36 cellular contexts compared by ENCODE assay signal in genomic region chr19:14127176-14127575, GRCh38. TPM values are rescaled to one million over a fixed set of nuclear protein-coding genes. Genes with fewer than 3 reads are reported as not detected.
DNase-seq lines count a peak whose midpoint lies in the region; ATAC-seq and TF ChIP-seq lines count a peak whose summit lies in the region.
"Had no signal": no experiment of that assay in that cellular context is flagged by ENCODE, and none has a peak within 500 bp of the region (broad histone marks: within the 10 kb centered on the region; RNA-seq: fewer than 3 reads in every experiment).

No MANE protein-coding gene starts in this region.

- POLR2A ChIA-PET in CD8-positive, alpha-beta T cell (lab: Charles Lee): no interaction called here

- no peak overlapping the region for H3K4me2 ChIP-seq in GM23338

- no peaks in the 10 kb centered on the region for H3K9me3 Mint-ChIP-seq in GM23338
- no peaks in the 10 kb centered on the region for H3K9me3 Mint-ChIP-seq in dendritic cell treated with granulocyte-macrophage colony-stimulating factor and Interleukin-4, amounts not matched to agents 40 ng/mL and 50 ng/mL, for 4 days
- H3K9me3 Mint-ChIP-seq in CD8-positive, alpha-beta T cell: no peaks in the 10 kb centered on the region
- H3K9me3 Mint-ChIP-seq: effector memory CD8-positive, alpha-beta T cell; nephron; WTC11 had no signal

- DNase-seq in GM23338 (ENCODE audit: low spot score): no peak
- DNase-seq in left lung: peak; percentile 72 to 83
- DNase-seq in psoas muscle: peak; percentile 79 to 88
- no peak for DNase-seq in CD8-positive, alpha-beta T cell
- DNase-seq in kidney glomerular epithelial cell (lab: John Stamatoyannopoulos, UW): no peak
- DNase-seq: activated CD4-positive, alpha-beta T cell treated with anti-CD3 and anti-CD28 coated beads, Interleukin-2, amount 50 U/mL, for 1 hour; activated effector memory CD4-positive, alpha-beta T cell treated with anti-CD3 and anti-CD28 coated beads, Interleukin-2, amount 50 U/mL, for 16 hours; activated T-cell treated with anti-CD3 and anti-CD28 coated beads, Interleukin-2, amount 50 U/mL, for 1 hour; BE2C; COR-L47; DMS53; effector memory CD8-positive, alpha-beta T cell; erythroblast; glutamatergic neuron; islet precursor cell; NCI-H1436 treated with DMSO at 0.1 percent for 48 hours; NCI-H446; NCI-H82; stimulated activated CD4-positive, alpha-beta T cell treated with anti-CD3 and anti-CD28 coated beads, Interleukin-4, amount 100 ng/mL, for 24 hours; T-helper 1 cell; tibial artery had no signal

- no peak overlapping the region for H3K27ac Mint-ChIP-seq in GM23338
- peak overlapping the region; percentile 78 for H3K27ac Mint-ChIP-seq in dendritic cell treated with granulocyte-macrophage colony-stimulating factor and Interleukin-4, amounts not matched to agents 40 ng/mL and 50 ng/mL, for 4 days
- no peak overlapping the region for H3K27ac Mint-ChIP-seq in CD8-positive, alpha-beta T cell
- H3K27ac Mint-ChIP-seq: activated naive CD8-positive, alpha-beta T cell; WTC11 had no signal

- H3K9me2 ChIP-seq in GM23338 (ENCODE audit: insufficient read depth): no peaks in the 10 kb centered on the region

- H3K4me3 ChIP-seq in GM23338: no peak overlapping the region
- H3K4me3 ChIP-seq in left lung: no peak overlapping the region
- no peak overlapping the region for H3K4me3 ChIP-seq in psoas muscle
- H3K4me3 ChIP-seq in CD8-positive, alpha-beta T cell (ENCODE audit: low read depth, low read length): no peak overlapping the region
- H3K4me3 ChIP-seq: ascending aorta, coronary artery, HAP-1, tibial artery had no signal

- ATAC-seq in GM23338 (no peak), left lung (peak; percentile 78), psoas muscle (peak; percentile 86 to 90 (median 88)), GM18867 (IDR thresholded peaks at IDR 0.05; ENCODE audit: unreplicated experiment) (no peak), HG02678 (IDR thresholded peaks at IDR 0.05; ENCODE audit: unreplicated experiment) (no peak)
- no peak for ATAC-seq in CD8-positive, alpha-beta T cell
- ATAC-seq: effector memory CD8-positive, alpha-beta T cell; WTC11 had no signal

- H3K79me2 ChIP-seq in GM23338 (replicated peaks; ENCODE audit: insufficient read depth): no peaks in the 10 kb centered on the region
- H3K79me2 ChIP-seq: parathyroid adenoma had no signal

- no peak overlapping the region for H3K4me3 Mint-ChIP-seq in GM23338
- no peak overlapping the region for H3K4me3 Mint-ChIP-seq in dendritic cell treated with granulocyte-macrophage colony-stimulating factor and Interleukin-4, amounts not matched to agents 40 ng/mL and 50 ng/mL, for 4 days
- H3K4me3 Mint-ChIP-seq in CD8-positive, alpha-beta T cell: no peak overlapping the region
- H3K4me3 Mint-ChIP-seq: activated naive CD8-positive, alpha-beta T cell; effector memory CD8-positive, alpha-beta T cell; nephron; WTC11 had no signal

- H3K36me3 Mint-ChIP-seq in GM23338 (ENCODE audit: low read depth): peaks cover 55% of the 10 kb centered on the region
- H3K36me3 Mint-ChIP-seq in dendritic cell treated with granulocyte-macrophage colony-stimulating factor and Interleukin-4, amounts not matched to agents 40 ng/mL and 50 ng/mL, for 4 days (ENCODE audit: low read depth): no peaks in the 10 kb centered on the region
- no peaks in the 10 kb centered on the region for H3K36me3 Mint-ChIP-seq in CD8-positive, alpha-beta T cell
- H3K36me3 Mint-ChIP-seq: activated naive CD8-positive, alpha-beta T cell had no signal

- WGBS in psoas muscle, 3 donors: 16 to 40% (median 23%) methylated on average over 8 of the region's 8 CpGs

- H4K20me1 ChIP-seq in GM23338 (replicated peaks; ENCODE audit: insufficient read depth): peaks cover 20% of the 10 kb centered on the region; the same call in 1 of the 2 replicates

- H3K4me1 Mint-ChIP-seq in GM23338: no peaks in the 10 kb centered on the region
- peaks cover 25% of the 10 kb centered on the region for H3K4me1 Mint-ChIP-seq in dendritic cell treated with granulocyte-macrophage colony-stimulating factor and Interleukin-4, amounts not matched to agents 40 ng/mL and 50 ng/mL, for 4 days (ENCODE audit: low read depth)
- H3K4me1 Mint-ChIP-seq in CD8-positive, alpha-beta T cell (ENCODE audit: low read depth): no peaks in the 10 kb centered on the region
- H3K4me1 Mint-ChIP-seq: WTC11 had no signal

- H3K27me3 ChIP-seq in GM23338 (ENCODE audit: insufficient read depth) (no peaks in the 10 kb centered on the region), left lung (no peaks in the 10 kb centered on the region), psoas muscle (ENCODE audit: insufficient read depth in 3 of 3, low read length in 2 of 3) (no peaks in the 10 kb centered on the region)
- H3K27me3 ChIP-seq in CD8-positive, alpha-beta T cell (ENCODE audit: insufficient read depth, low read length): no peaks in the 10 kb centered on the region
- H3K27me3 ChIP-seq: ascending aorta, BE2C, tibial artery had no signal

- no peak for TF ChIP-seq CTCF in GM23338 (conservative IDR thresholded peaks at IDR 0.05; ENCODE audit: low read depth in 2 of 2)
- TF ChIP-seq CTCF in left lung (IDR thresholded peaks at IDR 0.05): no peak
- TF ChIP-seq CTCF in psoas muscle (IDR thresholded peaks at IDR 0.05): no peak
- no peak for TF ChIP-seq CTCF in CD8-positive, alpha-beta T cell (IDR thresholded peaks at IDR 0.05)

- no peak overlapping the region for H3K27ac ChIP-seq in GM23338 (ENCODE audit: low read depth)
- H3K27ac ChIP-seq in left lung: peak overlapping the region in 1 of 2 donors; percentile 89
- H3K27ac ChIP-seq in psoas muscle: peak overlapping the region; percentile 83
- no peak overlapping the region for H3K27ac ChIP-seq in CD8-positive, alpha-beta T cell (ENCODE audit: low read depth, low read length)
- H3K27ac ChIP-seq: parathyroid adenoma, tibial artery had no signal

- no peak overlapping the region for H2AFZ ChIP-seq in GM23338
- H2AFZ ChIP-seq: parathyroid adenoma had no signal

- CTCF ChIA-PET in CD8-positive, alpha-beta T cell (lab: Charles Lee): interaction anchor here (4.9 kb wide), 1 partner anchor 12 kb away, joined by 20 read pairs; no protein-coding TSS in a partner anchor

- H3F3A ChIP-seq in GM23338 (replicated peaks; ENCODE audit: low read depth): no peaks in the 10 kb centered on the region

- peaks cover 10% of the 10 kb centered on the region for H3K27me3 Mint-ChIP-seq in GM23338 (ENCODE audit: insufficient read depth, low read depth, poor library complexity)
- no peaks in the 10 kb centered on the region for H3K27me3 Mint-ChIP-seq in dendritic cell treated with granulocyte-macrophage colony-stimulating factor and Interleukin-4, amounts not matched to agents 40 ng/mL and 50 ng/mL, for 4 days
- H3K27me3 Mint-ChIP-seq in CD8-positive, alpha-beta T cell (ENCODE audit: low read depth): no peaks in the 10 kb centered on the region
- H3K27me3 Mint-ChIP-seq: activated naive CD8-positive, alpha-beta T cell; effector memory CD8-positive, alpha-beta T cell had no signal

- intact Hi-C loops in dendritic cell treated with granulocyte-macrophage colony-stimulating factor and Interleukin-4, amounts not matched to agents 40 ng/mL and 50 ng/mL, for 4 days (cut with micrococcal nuclease): no loop called here
- intact Hi-C loops in left lung (cut with DNase I): no loop called here
- intact Hi-C loops in psoas muscle (cut with DNase I): no loop called here
- intact Hi-C loops in CD8-positive, alpha-beta T cell (cut with DNase I, micrococcal nuclease): no loop called here

- H3K4me1 ChIP-seq in GM23338 (ENCODE audit: insufficient read depth) (no peaks in the 10 kb centered on the region), left lung (peaks cover 4 to 41% of the 10 kb centered on the region in 2 donors), psoas muscle (peaks cover 42% of the 10 kb centered on the region)
- no peaks in the 10 kb centered on the region for H3K4me1 ChIP-seq in CD8-positive, alpha-beta T cell (ENCODE audit: insufficient read depth, low read length)
- H3K4me1 ChIP-seq: BE2C, HAP-1 had no signal

- H3K9me3 ChIP-seq in left lung: no peaks in the 10 kb centered on the region
- no peaks in the 10 kb centered on the region for H3K9me3 ChIP-seq in psoas muscle
- no peaks in the 10 kb centered on the region for H3K9me3 ChIP-seq in CD8-positive, alpha-beta T cell (ENCODE audit: low read length)
- H3K9me3 ChIP-seq: ascending aorta, BE2C, HAP-1, tibial artery had no signal

- H3K36me3 ChIP-seq in GM23338 (ENCODE audit: insufficient read depth) (no peaks in the 10 kb centered on the region), left lung (no peaks in the 10 kb centered on the region), psoas muscle (ENCODE audit: insufficient read depth in 1 of 2, low read depth in 1 of 2) (no peaks in the 10 kb centered on the region)
- no peaks in the 10 kb centered on the region for H3K36me3 ChIP-seq in CD8-positive, alpha-beta T cell (ENCODE audit: insufficient read depth, low read length)
- H3K36me3 ChIP-seq: ascending aorta, BE2C, tibial artery had no signal

RNA-seq across cellular contexts. Expression of gene ASF1B, which starts 9.2 kb away (rescaled TPM):
- total RNA-seq in GM23338 (2014; rRNA removed; shearing (Covaris generic)): 33.3 and 37.1 TPM in 2 replicates
- polyA plus RNA-seq in GM23338 (2016; fragmentation: Nextera tagmentation; extraction: Ambion mirVana) (33.8 and 36.9 TPM in 2 replicates), psoas muscle (1 to 10 TPM in 2 of 3 donors, under 1 TPM in 1; 0.20 to 1.2 (median 1.0) TPM)
- total RNA-seq in left lung (10 to 100 TPM; 10.5 to 11.4 TPM), psoas muscle (1 to 10 TPM in 1 of 4 donors, under 1 TPM in 2, not detected in 1; 0.63 to 6.0 (median 0.84) TPM)
- total RNA-seq in CD8-positive, alpha-beta T cell: 1 to 10 TPM in 1 of 2 experiments, under 1 TPM in 1; 0.60 to 1.6 TPM

RNA-seq across cellular contexts. Expression of gene PRKACA, which starts 9.6 kb away (rescaled TPM):
- 25.7 and 31.3 TPM in 2 replicates for total RNA-seq in GM23338 (2014; rRNA removed; shearing (Covaris generic))
- polyA plus RNA-seq in GM23338 (2016; fragmentation: Nextera tagmentation; extraction: Ambion mirVana) (12.3 and 13.0 TPM in 2 replicates), psoas muscle (100 to 1,000 TPM in 2 of 3 donors, 10 to 100 TPM in 1; 99.3 to 208 (median 135) TPM)
- total RNA-seq in left lung (100 to 1,000 TPM in 1 of 2 donors, 10 to 100 TPM in 1; 81.5 to 118 TPM), psoas muscle (100 to 1,000 TPM; 209 to 509 (median 312) TPM)
- 10 to 100 TPM; 37.0 to 40.8 TPM for total RNA-seq in CD8-positive, alpha-beta T cell

RNA-seq across cellular contexts. Expression of gene SAMD1, which starts 36.6 kb away (rescaled TPM):
- total RNA-seq in GM23338 (2014; rRNA removed; shearing (Covaris generic)): 67.1 and 69.0 TPM in 2 replicates
- polyA plus RNA-seq in GM23338 (2016; fragmentation: Nextera tagmentation; extraction: Ambion mirVana) (32.2 and 38.1 TPM in 2 replicates), psoas muscle (10 to 100 TPM; 39.9 to 99.9 (median 60.4) TPM)
- total RNA-seq in left lung (10 to 100 TPM; 40.4 to 56.9 TPM), psoas muscle (10 to 100 TPM; 27.3 to 54.4 (median 39.6) TPM)
- 10 to 100 TPM; 35.2 to 37.5 TPM for total RNA-seq in CD8-positive, alpha-beta T cell

RNA-seq across cellular contexts. Expression of gene C19orf67, which starts 41.6 kb away (rescaled TPM):
- total RNA-seq in GM23338 (2014; rRNA removed; shearing (Covaris generic)): not detected in 2 replicates
- polyA plus RNA-seq in GM23338 (2016; fragmentation: Nextera tagmentation; extraction: Ambion mirVana) (0.40 TPM in 1 of 2 replicates, not detected in the other), psoas muscle (not detected)
- total RNA-seq in left lung (not detected), psoas muscle (not detected)
- not detected for total RNA-seq in CD8-positive, alpha-beta T cell
- total RNA-seq: A673, ascending aorta, lung microvascular endothelial cell, mononuclear cell, RPMI7951, SK-MEL-5 had no signal

RNA-seq across cellular contexts. Expression of gene MISP3, which starts 54.6 kb away (rescaled TPM):
- total RNA-seq in GM23338 (2014; rRNA removed; shearing (Covaris generic)): 1.9 and 7.8 TPM in 2 replicates
- 2.4 and 2.7 TPM in 2 replicates for polyA plus RNA-seq in GM23338 (2016; fragmentation: Nextera tagmentation; extraction: Ambion mirVana)
- 10 to 100 TPM in 1 of 2 donors, 1 to 10 TPM in 1; 6.3 to 10.8 TPM for total RNA-seq in left lung
- total RNA-seq in psoas muscle: 1 to 10 TPM; 2.0 to 6.3 (median 2.9) TPM
- polyA plus RNA-seq in psoas muscle: 10 to 100 TPM in 1 of 3 donors, 1 to 10 TPM in 2; 1.8 to 15.4 (median 2.1) TPM
- total RNA-seq in CD8-positive, alpha-beta T cell: under 1 TPM; 0.25 to 0.41 TPM
- total RNA-seq: lung microvascular endothelial cell had no signal

Comparison
In these comparisons a context has a peak if more than half of its experiments do, and no peak if none do; other contexts are left out.
1. ATAC-seq: peak in left lung (single experiment) and psoas muscle (4 of 4); none in GM23338 (single experiment), CD8-positive, alpha-beta T cell (single experiment), GM18867 (single experiment) and HG02678 (single experiment).
2. DNase-seq: peak in left lung (2 of 2) and psoas muscle (2 of 2); none in GM23338 (single experiment), CD8-positive, alpha-beta T cell (0 of 7) and kidney glomerular epithelial cell (single experiment).